Comparison of ENCODE assay signal across 22 cellular contexts in the genomic region with DNA sequence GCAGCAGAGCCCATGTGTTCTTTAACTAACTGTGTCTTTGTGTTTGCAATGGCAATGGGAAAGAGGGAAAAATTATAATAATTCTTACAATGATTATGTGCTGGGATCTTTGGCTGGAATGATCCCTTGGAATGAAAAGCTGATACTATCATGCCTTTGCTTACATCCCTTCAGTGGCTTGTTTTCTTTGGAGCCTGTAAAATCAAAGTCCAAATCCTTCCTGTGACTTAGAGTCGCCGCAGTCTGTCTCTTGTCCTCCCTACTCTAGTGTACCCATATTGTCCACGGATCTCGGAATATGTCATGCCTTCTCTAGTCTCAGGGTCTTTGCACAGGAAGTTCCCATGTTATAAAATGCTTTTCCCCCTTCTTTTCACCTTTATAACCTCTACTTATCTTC.
"Had no signal": no experiment of that assay in that cellular context is flagged by ENCODE, and none has a peak within 500 bp of the region (broad histone marks: within the 10 kb centered on the region; RNA-seq: fewer than 3 reads in every experiment).

No MANE protein-coding gene starts in this region.

- DNase-seq: dermis blood vessel endothelial cell; effector memory CD4-positive, alpha-beta T cell; kidney; left ventricle myocardium inferior; lower lobe of right lung; pancreas; stimulated activated CD4-positive, alpha-beta T cell treated with anti-CD3 and anti-CD28 coated beads, Interleukin-4, amount 100 ng/mL, for 4 hours; stimulated activated naive CD8-positive, alpha-beta T cell treated with anti-CD3 and anti-CD28 coated beads, Interleukin-15, Interleukin-2, amounts not matched to agents 100 U/mL and 50 U/mL, for 24 hours; substantia nigra; testis; tibial artery; upper lobe of left lung had no signal

- H3K9me3 Mint-ChIP-seq: central memory CD8-positive, alpha-beta T cell; natural killer cell treated with Interleukin-12 subunit alpha and Interleukin-12 subunit beta and Interleukin-15 and Interleukin-18, amount 100 ng/mL, for 72 hours; stimulated activated memory B cell treated with anti-CD40 and anti-IgM and Interleukin-4, amounts not matched to agents 10 μg/mL and 1 μg/mL and 100 μg/mL, for 72 hours had no signal

- H3K4me1 ChIP-seq: lower lobe of right lung had no signal

- H3K4me3 Mint-ChIP-seq: central memory CD8-positive, alpha-beta T cell; natural killer cell treated with Interleukin-12 subunit alpha and Interleukin-12 subunit beta and Interleukin-15 and Interleukin-18, amount 100 ng/mL, for 72 hours; neural crest cell; stimulated activated memory B cell treated with anti-CD40 and anti-IgM and Interleukin-4, amounts not matched to agents 10 μg/mL and 1 μg/mL and 100 μg/mL, for 72 hours had no signal

- H3K27ac ChIP-seq: coronary artery, left ventricle myocardium inferior, lower lobe of right lung, neutrophil, pancreas, testis, tibial artery, upper lobe of left lung had no signal

- H3K4me3 ChIP-seq: coronary artery, left ventricle myocardium inferior, lower lobe of right lung, pancreas, testis, tibial artery, upper lobe of left lung had no signal

- H3K4me1 Mint-ChIP-seq: central memory CD8-positive, alpha-beta T cell; neural crest cell; stimulated activated memory B cell treated with anti-CD40 and anti-IgM and Interleukin-4, amounts not matched to agents 10 μg/mL and 1 μg/mL and 100 μg/mL, for 72 hours had no signal

- ATAC-seq: lower lobe of right lung; natural killer cell treated with Interleukin-12 subunit alpha and Interleukin-12 subunit beta and Interleukin-15 and Interleukin-18, amount 100 ng/mL, for 72 hours; sciatic nerve; stimulated activated memory B cell treated with anti-CD40 and anti-IgM and Interleukin-4, amounts not matched to agents 10 μg/mL and 1 μg/mL and 100 μg/mL, for 72 hours; stimulated activated naive CD8-positive, alpha-beta T cell treated with anti-CD3 and anti-CD28 coated beads, Interleukin-15, Interleukin-2, amounts not matched to agents 100 U/mL and 50 U/mL, for 24 hours had no signal

- FAIRE-seq: endometrium, frontal cortex, kidney, pancreas, urothelium cell line had no signal

- H3K27me3 ChIP-seq: neutrophil, pancreas, testis, tibial artery, upper lobe of left lung had no signal

- H3K9me3 ChIP-seq: left ventricle myocardium inferior, lower lobe of right lung, neutrophil, pancreas, testis, tibial artery, upper lobe of left lung had no signal

- H3K27ac Mint-ChIP-seq: natural killer cell treated with Interleukin-12 subunit alpha and Interleukin-12 subunit beta and Interleukin-15 and Interleukin-18, amount 100 ng/mL, for 72 hours; stimulated activated memory B cell treated with anti-CD40 and anti-IgM and Interleukin-4, amounts not matched to agents 10 μg/mL and 1 μg/mL and 100 μg/mL, for 72 hours had no signal

- H3K36me3 Mint-ChIP-seq: natural killer cell treated with Interleukin-12 subunit alpha and Interleukin-12 subunit beta and Interleukin-15 and Interleukin-18, amount 100 ng/mL, for 72 hours; stimulated activated memory B cell treated with anti-CD40 and anti-IgM and Interleukin-4, amounts not matched to agents 10 μg/mL and 1 μg/mL and 100 μg/mL, for 72 hours had no signal

- H3K36me3 ChIP-seq: left ventricle myocardium inferior, lower lobe of right lung, neutrophil, pancreas, tibial artery, upper lobe of left lung had no signal
